Comparison of ENCODE assay signal across 9 cellular contexts in the genomic region with DNA sequence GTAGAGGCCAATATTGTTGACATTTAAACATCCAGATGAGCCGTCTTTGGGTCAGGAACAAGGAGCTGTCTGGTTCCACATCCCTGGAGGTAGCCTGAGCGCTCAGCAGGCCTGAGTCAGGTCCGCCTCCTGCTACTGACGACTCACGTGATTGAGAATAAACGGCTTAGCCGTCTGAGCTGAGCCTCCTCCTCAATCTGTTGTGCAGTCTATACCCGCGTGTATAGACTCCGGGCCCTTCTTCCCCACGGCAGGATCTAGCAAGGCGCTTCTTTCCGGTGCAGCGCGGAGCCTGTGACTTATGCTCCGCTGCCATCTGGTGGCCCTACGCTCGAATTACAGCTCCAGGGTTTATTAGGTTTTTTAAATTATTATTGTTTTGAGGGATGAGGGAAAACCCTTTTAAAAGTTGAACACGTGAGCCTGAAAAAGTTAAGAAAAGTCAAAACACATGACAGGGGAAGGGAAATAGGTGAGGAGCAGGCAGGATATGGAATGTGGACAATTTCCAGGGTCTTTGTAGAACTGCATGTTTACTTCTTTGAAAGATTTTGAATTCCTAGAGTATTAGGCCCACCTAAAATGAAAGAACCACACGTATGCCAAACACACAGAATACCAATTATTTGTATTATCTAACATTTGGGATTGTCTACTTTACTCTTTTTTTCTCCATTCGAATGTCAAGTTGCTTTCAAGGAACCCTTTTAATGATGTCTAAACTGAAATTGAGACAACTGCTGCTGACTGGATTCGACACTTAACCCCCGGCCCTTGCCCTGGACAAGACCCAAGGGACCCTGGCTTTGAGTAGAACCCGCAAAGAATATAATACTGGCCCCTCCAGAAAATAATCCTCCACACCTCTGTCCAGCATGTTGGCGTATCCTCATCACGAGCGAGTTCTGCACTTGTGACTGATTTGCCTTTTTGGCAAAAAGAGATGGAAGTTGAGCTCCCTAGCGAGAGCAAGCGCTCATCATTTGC.
DNase-seq lines count a peak whose midpoint lies in the region; ATAC-seq, FAIRE-seq and TF ChIP-seq lines count a peak whose summit lies in the region.
"Had no signal": no experiment of that assay in that cellular context is flagged by ENCODE, and none has a peak within 500 bp of the region (broad histone marks: within the 10 kb centered on the region; RNA-seq: fewer than 3 reads in every experiment).

No MANE protein-coding gene starts in this region.

- H3K27me3 Mint-ChIP-seq in activated T-cell treated with anti-CD3 and anti-CD28 coated beads, Interleukin-2, amount 50 U/mL, for 24 hours = no peaks in the 10 kb centered on the region

- in situ Hi-C loops in KBM-7 (cut with MboI; ENCODE audit: low pct_unique_long_range_greater_than_20kb, low sequenced_read_pairs) = loop anchor here (25.0 kb wide), 1 partner anchor 98 kb away; no protein-coding TSS in a partner anchor

- BruUV-seq in PC-9 (replicated peaks; lab: Mats Ljungman, UMichigan) = no TSS peak

- TF ChIP-seq CTCF in D721Med (IDR thresholded peaks at IDR 0.05; ENCODE audit: insufficient read depth, missing control alignments) (peak; percentile 93), PC-9 (conservative IDR thresholded peaks at IDR 0.05) (peak; percentile 97), neural cell (IDR thresholded peaks at IDR 0.05; ENCODE audit: poor library complexity, severe bottlenecking) (peak; percentile 96), thoracic aorta (IDR thresholded peaks at IDR 0.05) (peak; percentile 86)

- H3K9me3 Mint-ChIP-seq in activated T-cell treated with anti-CD3 and anti-CD28 coated beads, Interleukin-2, amount 50 U/mL, for 24 hours = no peaks in the 10 kb centered on the region
- H3K9me3 Mint-ChIP-seq: dendritic cell treated with granulocyte-macrophage colony-stimulating factor and Interleukin-4, amounts not matched to agents 40 ng/mL and 50 ng/mL, for 4 days had no signal

- CTCF ChIA-PET in PC-9 (lab: Charles Lee) = interaction anchor here (1.2 kb wide), 1 partner anchor 311 kb away, joined by 9 read pairs; no protein-coding TSS in a partner anchor

- no peaks in the 10 kb centered on the region for H3K9me3 ChIP-seq in PC-9 (ENCODE audit: insufficient read depth, low read depth)
- no peaks in the 10 kb centered on the region for H3K9me3 ChIP-seq in neural cell (ENCODE audit: low read length)
- H3K9me3 ChIP-seq in thoracic aorta = no peaks in the 10 kb centered on the region

- H2AFZ ChIP-seq in PC-9 = no peak overlapping the region
- no peak overlapping the region for H2AFZ ChIP-seq in neural cell (ENCODE audit: low read depth, low read length)

- H3K27ac Mint-ChIP-seq in activated T-cell treated with anti-CD3 and anti-CD28 coated beads, Interleukin-2, amount 50 U/mL, for 24 hours = no peak overlapping the region
- H3K27ac Mint-ChIP-seq: dendritic cell treated with granulocyte-macrophage colony-stimulating factor and Interleukin-4, amounts not matched to agents 40 ng/mL and 50 ng/mL, for 4 days had no signal

- no peaks in the 10 kb centered on the region for H3F3A ChIP-seq in PC-9 (ENCODE audit: insufficient read depth, low read depth)
- H3F3A ChIP-seq in neural cell (ENCODE audit: insufficient read depth, low read length, poor library complexity, severe bottlenecking) = no peaks in the 10 kb centered on the region

- FAIRE-seq in D721Med (lab: Jason Lieb, UNC) = peak; percentile 99

- H3K9me2 ChIP-seq in PC-9 (ENCODE audit: insufficient read depth) (no peaks in the 10 kb centered on the region), neural cell (ENCODE audit: insufficient read depth, low read length) (no peaks in the 10 kb centered on the region)

- no peak overlapping the region for H3K9ac ChIP-seq in neural cell (ENCODE audit: low read length)

- no peaks in the 10 kb centered on the region for H4K20me1 ChIP-seq in PC-9 (ENCODE audit: insufficient read depth)
- no peaks in the 10 kb centered on the region for H4K20me1 ChIP-seq in neural cell (ENCODE audit: insufficient read depth)

- H3K4me3 ChIP-seq in PC-9 (no peak overlapping the region), neural cell (ENCODE audit: low read length) (no peak overlapping the region), thoracic aorta (peak overlapping the region; percentile 36)

- POLR2A ChIA-PET in PC-9 (lab: Charles Lee; ENCODE audit: unreplicated experiment) = no interaction called here

- TF ChIP-seq RAD21 in neural cell (conservative IDR thresholded peaks at IDR 0.05) = peak; percentile 99

- intact Hi-C loops in PC-9 (cut with micrococcal nuclease; ENCODE audit: unreplicated experiment) = loop anchor here (1.0 kb wide), 1 partner anchor 311 kb away; no protein-coding TSS in a partner anchor

- no peak overlapping the region for H3K27ac ChIP-seq in PC-9
- no peak overlapping the region for H3K27ac ChIP-seq in neural cell (ENCODE audit: low read length)
- no peak overlapping the region for H3K27ac ChIP-seq in thoracic aorta

- H3K4me2 ChIP-seq in PC-9 = peak overlapping the region; percentile 47
- H3K4me2 ChIP-seq in neural cell (ENCODE audit: low read length) = no peak overlapping the region

- peaks cover 2% of the 10 kb centered on the region for H3K4me1 Mint-ChIP-seq in activated T-cell treated with anti-CD3 and anti-CD28 coated beads, Interleukin-2, amount 50 U/mL, for 24 hours (ENCODE audit: low read depth)

- peak; percentile 98 for DNase-seq in D721Med (ENCODE audit: insufficient read length, low spot score)
- peak; percentile 68 for DNase-seq in KBM-7
- DNase-seq in PC-9 = peak; percentile 27 to 39
- peak; percentile 75 for DNase-seq in activated T-cell treated with anti-CD3 and anti-CD28 coated beads, Interleukin-2, amount 50 U/mL, for 24 hours
- peak; percentile 61 for DNase-seq in fibroblast of gingiva (ENCODE audit: low read depth)
- DNase-seq in thoracic aorta (ENCODE audit: low spot score) = no peak

- H3K79me2 ChIP-seq in PC-9 (ENCODE audit: low read depth) = no peaks in the 10 kb centered on the region
- H3K79me2 ChIP-seq in neural cell (replicated peaks; ENCODE audit: insufficient read depth, low read length) = no peaks in the 10 kb centered on the region

- ATAC-seq in GM21528 (IDR thresholded peaks at IDR 0.05; ENCODE audit: low FRiP score, unreplicated experiment) = peak; percentile 85
- no peak for ATAC-seq in thoracic aorta (ENCODE audit: insufficient number of reproducible peaks, low FRiP score, low read depth)

- TF ChIP-seq EP300 in neural cell (conservative IDR thresholded peaks at IDR 0.05; ENCODE audit: poor library complexity, severe bottlenecking) = no peak

- no peaks in the 10 kb centered on the region for H3K36me3 Mint-ChIP-seq in activated T-cell treated with anti-CD3 and anti-CD28 coated beads, Interleukin-2, amount 50 U/mL, for 24 hours (ENCODE audit: low read depth)

- no peak overlapping the region for H3K4me3 Mint-ChIP-seq in activated T-cell treated with anti-CD3 and anti-CD28 coated beads, Interleukin-2, amount 50 U/mL, for 24 hours
- H3K4me3 Mint-ChIP-seq: dendritic cell treated with granulocyte-macrophage colony-stimulating factor and Interleukin-4, amounts not matched to agents 40 ng/mL and 50 ng/mL, for 4 days had no signal

- H3K27me3 ChIP-seq in PC-9 (ENCODE audit: insufficient read depth, low read depth) = peaks cover 13% of the 10 kb centered on the region; the same call in 1 of the 2 replicates
- no peaks in the 10 kb centered on the region for H3K27me3 ChIP-seq in neural cell (ENCODE audit: insufficient read depth, low read depth, low read length)
- no peaks in the 10 kb centered on the region for H3K27me3 ChIP-seq in thoracic aorta (replicated peaks; ENCODE audit: insufficient read depth)

- H3K4me1 ChIP-seq in PC-9 (replicated peaks; ENCODE audit: insufficient read depth) (no peaks in the 10 kb centered on the region), thoracic aorta (ENCODE audit: control insufficient read depth in 1 of 2, low read depth in 2 of 2) (no peaks in the 10 kb centered on the region)

- H3K36me3 ChIP-seq in PC-9 (ENCODE audit: low read depth) = no peaks in the 10 kb centered on the region
- H3K36me3 ChIP-seq in neural cell (ENCODE audit: insufficient read depth, low read length) = no peaks in the 10 kb centered on the region
- H3K36me3 ChIP-seq in thoracic aorta = no peaks in the 10 kb centered on the region

TF ChIP-seq in neural cell, 6 proteins besides CTCF, POLR2A, EP300 and RAD21:
- TF ChIP-seq MXI1 (conservative IDR thresholded peaks at IDR 0.05; ENCODE audit: poor library complexity, severe bottlenecking) = peak; percentile 12
- no peak for TF ChIP-seq POLR2AphosphoS5 (IDR thresholded peaks at IDR 0.05)
- no peak for TF ChIP-seq TAF1 (IDR thresholded peaks at IDR 0.05; ENCODE audit: low read depth)
- TF ChIP-seq, protein P1, sequence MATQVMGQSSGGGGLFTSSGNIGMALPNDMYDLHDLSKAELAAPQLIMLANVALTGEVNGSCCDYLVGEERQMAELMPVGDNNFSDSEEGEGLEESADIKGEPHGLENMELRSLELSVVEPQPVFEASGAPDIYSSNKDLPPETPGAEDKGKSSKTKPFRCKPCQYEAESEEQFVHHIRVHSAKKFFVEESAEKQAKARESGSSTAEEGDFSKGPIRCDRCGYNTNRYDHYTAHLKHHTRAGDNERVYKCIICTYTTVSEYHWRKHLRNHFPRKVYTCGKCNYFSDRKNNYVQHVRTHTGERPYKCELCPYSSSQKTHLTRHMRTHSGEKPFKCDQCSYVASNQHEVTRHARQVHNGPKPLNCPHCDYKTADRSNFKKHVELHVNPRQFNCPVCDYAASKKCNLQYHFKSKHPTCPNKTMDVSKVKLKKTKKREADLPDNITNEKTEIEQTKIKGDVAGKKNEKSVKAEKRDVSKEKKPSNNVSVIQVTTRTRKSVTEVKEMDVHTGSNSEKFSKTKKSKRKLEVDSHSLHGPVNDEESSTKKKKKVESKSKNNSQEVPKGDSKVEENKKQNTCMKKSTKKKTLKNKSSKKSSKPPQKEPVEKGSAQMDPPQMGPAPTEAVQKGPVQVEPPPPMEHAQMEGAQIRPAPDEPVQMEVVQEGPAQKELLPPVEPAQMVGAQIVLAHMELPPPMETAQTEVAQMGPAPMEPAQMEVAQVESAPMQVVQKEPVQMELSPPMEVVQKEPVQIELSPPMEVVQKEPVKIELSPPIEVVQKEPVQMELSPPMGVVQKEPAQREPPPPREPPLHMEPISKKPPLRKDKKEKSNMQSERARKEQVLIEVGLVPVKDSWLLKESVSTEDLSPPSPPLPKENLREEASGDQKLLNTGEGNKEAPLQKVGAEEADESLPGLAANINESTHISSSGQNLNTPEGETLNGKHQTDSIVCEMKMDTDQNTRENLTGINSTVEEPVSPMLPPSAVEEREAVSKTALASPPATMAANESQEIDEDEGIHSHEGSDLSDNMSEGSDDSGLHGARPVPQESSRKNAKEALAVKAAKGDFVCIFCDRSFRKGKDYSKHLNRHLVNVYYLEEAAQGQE (IDR thresholded peaks at IDR 0.05; ENCODE audit: borderline replicate concordance) = no peak
- TF ChIP-seq EZH2 (IDR thresholded peaks at IDR 0.05; ENCODE audit: borderline replicate concordance, insufficient read depth, low read length, poor library complexity, severe bottlenecking) = no peak
- peak; percentile 99 for TF ChIP-seq SMC3 (conservative IDR thresholded peaks at IDR 0.05; ENCODE audit: poor library complexity)
TF ChIP-seq in neural cell: peak in this region for 2.
